ENCODE assay signal across 24 cellular contexts in genomic region chr1:202285908-202286307, GRCh38.
"Had no signal": no experiment of that assay in that cellular context is flagged by ENCODE, and none has a peak within 500 bp of the region (broad histone marks: within the 10 kb centered on the region; RNA-seq: fewer than 3 reads in every experiment).

No MANE protein-coding gene starts in this region.

- H3K27ac Mint-ChIP-seq: activated CD4-positive, alpha-beta memory T cell treated with anti-CD3 and anti-CD28 coated beads, Interleukin-2, amount 10 ng/mL, durations not matched to agents 7 days and 5 days; activated CD4-positive, alpha-beta T cell treated with anti-CD3 and anti-CD28 coated beads, Interleukin-2, amount 10 ng/mL, durations not matched to agents 7 days and 5 days; activated naive CD4-positive, alpha-beta T cell treated with anti-CD3 and anti-CD28 coated beads, Interleukin-2, amount 10 ng/mL, durations not matched to agents 7 days and 5 days; activated naive CD8-positive, alpha-beta T cell treated with anti-CD3 and anti-CD28 coated beads, Interleukin-2, amount 10 ng/mL, durations not matched to agents 7 days and 5 days; activated T-cell treated with anti-CD3 and anti-CD28 coated beads, Interleukin-2, amount 50 U/mL, for 24 hours; stimulated activated effector memory CD8-positive, alpha-beta T cell treated with anti-CD3 and anti-CD28 coated beads, Interleukin-12 subunit alpha, Interleukin-12 subunit beta, amount 100 ng/mL, for 72 hours; stimulated activated naive CD8-positive, alpha-beta T cell treated with anti-CD3 and anti-CD28 coated beads, Interleukin-15, Interleukin-2, amounts not matched to agents 100 ng/mL and 50 ng/mL, for 24 hours; WTC11 had no signal

- H3K4me3 Mint-ChIP-seq: activated CD4-positive, alpha-beta memory T cell treated with anti-CD3 and anti-CD28 coated beads, Interleukin-2, amount 10 ng/mL, durations not matched to agents 7 days and 5 days; activated CD4-positive, alpha-beta T cell treated with anti-CD3 and anti-CD28 coated beads, Interleukin-2, amount 10 ng/mL, durations not matched to agents 7 days and 5 days; activated naive CD4-positive, alpha-beta T cell treated with anti-CD3 and anti-CD28 coated beads, Interleukin-2, amount 10 ng/mL, durations not matched to agents 7 days and 5 days; activated naive CD8-positive, alpha-beta T cell treated with anti-CD3 and anti-CD28 coated beads, Interleukin-2, amount 10 ng/mL, durations not matched to agents 7 days and 5 days; activated T-cell treated with anti-CD3 and anti-CD28 coated beads, Interleukin-2, amount 50 U/mL, for 24 hours; central memory CD8-positive, alpha-beta T cell; effector memory CD8-positive, alpha-beta T cell; stimulated activated effector memory CD8-positive, alpha-beta T cell treated with anti-CD3 and anti-CD28 coated beads, Interleukin-12 subunit alpha, Interleukin-12 subunit beta, amount 100 ng/mL, for 72 hours; stimulated activated naive CD8-positive, alpha-beta T cell treated with anti-CD3 and anti-CD28 coated beads, Interleukin-15, Interleukin-2, amounts not matched to agents 100 ng/mL and 50 ng/mL, for 24 hours; WTC11 had no signal

- H3K4me1 ChIP-seq: colonic mucosa, gastroesophageal sphincter, prostate gland had no signal

- H3K36me3 ChIP-seq: breast epithelium, colonic mucosa, gastroesophageal sphincter, lower lobe of right lung, ovary, prostate gland had no signal

- H3K4me3 ChIP-seq: breast epithelium, colonic mucosa, gastroesophageal sphincter, lower lobe of right lung, mucosa of descending colon, ovary, prostate gland had no signal

- H3K9me3 ChIP-seq: breast epithelium, colonic mucosa, gastroesophageal sphincter, lower lobe of right lung, mucosa of descending colon, ovary, prostate gland had no signal

- H3K9me3 Mint-ChIP-seq: activated CD4-positive, alpha-beta memory T cell treated with anti-CD3 and anti-CD28 coated beads, Interleukin-2, amount 10 ng/mL, durations not matched to agents 7 days and 5 days; activated CD4-positive, alpha-beta T cell treated with anti-CD3 and anti-CD28 coated beads, Interleukin-2, amount 10 ng/mL, durations not matched to agents 7 days and 5 days; activated naive CD4-positive, alpha-beta T cell treated with anti-CD3 and anti-CD28 coated beads, Interleukin-2, amount 10 ng/mL, durations not matched to agents 7 days and 5 days; activated naive CD8-positive, alpha-beta T cell treated with anti-CD3 and anti-CD28 coated beads, Interleukin-2, amount 10 ng/mL, durations not matched to agents 7 days and 5 days; activated T-cell treated with anti-CD3 and anti-CD28 coated beads, Interleukin-2, amount 50 U/mL, for 24 hours; central memory CD8-positive, alpha-beta T cell; effector memory CD8-positive, alpha-beta T cell; stimulated activated effector memory CD8-positive, alpha-beta T cell treated with anti-CD3 and anti-CD28 coated beads, Interleukin-12 subunit alpha, Interleukin-12 subunit beta, amount 100 ng/mL, for 72 hours; stimulated activated naive CD8-positive, alpha-beta T cell treated with anti-CD3 and anti-CD28 coated beads, Interleukin-15, Interleukin-2, amounts not matched to agents 100 ng/mL and 50 ng/mL, for 24 hours; WTC11 had no signal

- H3K27me3 Mint-ChIP-seq: activated T-cell treated with anti-CD3 and anti-CD28 coated beads, Interleukin-2, amount 50 U/mL, for 24 hours; central memory CD8-positive, alpha-beta T cell; effector memory CD8-positive, alpha-beta T cell had no signal

- H3K27ac ChIP-seq: colonic mucosa, gastroesophageal sphincter, lower lobe of right lung, ovary, prostate gland had no signal

- H3K36me3 Mint-ChIP-seq: activated naive CD4-positive, alpha-beta T cell treated with anti-CD3 and anti-CD28 coated beads, Interleukin-2, amount 10 ng/mL, durations not matched to agents 7 days and 5 days; activated naive CD8-positive, alpha-beta T cell treated with anti-CD3 and anti-CD28 coated beads, Interleukin-2, amount 10 ng/mL, durations not matched to agents 7 days and 5 days; stimulated activated effector memory CD8-positive, alpha-beta T cell treated with anti-CD3 and anti-CD28 coated beads, Interleukin-12 subunit alpha, Interleukin-12 subunit beta, amount 100 ng/mL, for 72 hours; WTC11 had no signal

- H3K27me3 ChIP-seq: breast epithelium, colonic mucosa, gastroesophageal sphincter, ovary had no signal

- ATAC-seq: effector memory CD8-positive, alpha-beta T cell; gastroesophageal sphincter; mucosa of descending colon; stimulated activated effector memory CD8-positive, alpha-beta T cell treated with anti-CD3 and anti-CD28 coated beads, Interleukin-12 subunit alpha, Interleukin-12 subunit beta, amount 100 ng/mL, for 72 hours; WTC11 had no signal

- DNase-seq: activated CD4-positive, alpha-beta memory T cell treated with anti-CD3 and anti-CD28 coated beads, Interleukin-2, amount 10 ng/mL, durations not matched to agents 7 days and 5 days; activated CD4-positive, alpha-beta T cell treated with anti-CD3 and anti-CD28 coated beads for 1 hour; activated CD4-positive, alpha-beta T cell treated with anti-CD3 and anti-CD28 coated beads, Interleukin-2, amount 10 ng/mL, durations not matched to agents 7 days and 5 days; activated CD8-positive, alpha-beta memory T cell treated with anti-CD3 and anti-CD28 coated beads, Interleukin-2, amount 50 U/mL, for 48 hours; activated gamma-delta T cell; activated naive CD4-positive, alpha-beta T cell treated with anti-CD3 and anti-CD28 coated beads, Interleukin-2, amount 10 ng/mL, durations not matched to agents 7 days and 5 days; activated naive CD8-positive, alpha-beta T cell treated with anti-CD3 and anti-CD28 coated beads, Interleukin-2, amount 10 ng/mL, durations not matched to agents 7 days and 5 days; activated T-cell treated with anti-CD3 and anti-CD28 coated beads, Interleukin-2, amount 50 U/mL, for 24 hours; colonic mucosa; effector memory CD8-positive, alpha-beta T cell; lower lobe of right lung; mucosa of descending colon; ovary; retina; stimulated activated CD4-positive, alpha-beta T cell treated with anti-CD3 and anti-CD28 coated beads, Interleukin-12 subunit alpha, Interleukin-12 subunit beta, amount 100 ng/mL, for 4 hours; stimulated activated CD4-positive, alpha-beta T cell treated with anti-CD3 and anti-CD28 coated beads, Interleukin-4, amount 100 ng/mL, for 24 hours; T-helper 2 cell had no signal
